ENCODE assay signal across 20 cellular contexts in the genomic region with DNA sequence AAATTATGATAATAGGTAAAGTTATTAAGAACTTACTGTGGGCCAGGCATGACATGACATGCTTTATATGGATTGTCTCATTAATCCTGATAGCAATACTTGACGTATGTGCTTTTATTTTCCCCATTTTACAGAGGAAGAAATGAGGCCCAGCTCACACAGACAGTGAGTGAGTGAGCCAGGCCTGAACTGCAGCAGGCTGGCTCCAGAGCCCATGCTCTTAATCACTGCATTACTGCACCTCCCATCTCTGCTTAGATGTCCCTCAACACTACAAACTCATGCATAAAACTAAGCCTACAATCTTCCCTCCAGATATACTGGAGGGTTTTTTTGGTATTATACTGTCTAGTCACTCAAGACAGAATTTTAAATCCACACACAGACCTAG.
DNase-seq lines count a peak whose midpoint lies in the region; ATAC-seq, FAIRE-seq and TF ChIP-seq lines count a peak whose summit lies in the region.
"Had no signal": no experiment of that assay in that cellular context is flagged by ENCODE, and none has a peak within 500 bp of the region (broad histone marks: within the 10 kb centered on the region; RNA-seq: fewer than 3 reads in every experiment).

No MANE protein-coding gene starts in this region.

- no peak overlapping the region for H2AK5ac ChIP-seq in mesenchymal stem cell (ENCODE audit: low read length, severe bottlenecking)

- H3K36me3 ChIP-seq in HepG2 (replicated peaks in 1 of 2; ENCODE audit: control insufficient read depth in 1 of 2, insufficient read depth in 2 of 2, low read length in 2 of 2) (no peaks in the 10 kb centered on the region), right lobe of liver (no peaks in the 10 kb centered on the region), K562 (ENCODE audit: control insufficient read depth, insufficient read depth, low read length) (no peaks in the 10 kb centered on the region), Peyer's patch (no peaks in the 10 kb centered on the region), mesenchymal stem cell (ENCODE audit: control insufficient read depth in 1 of 2, insufficient read depth in 2 of 2, low read depth in 1 of 2, low read length in 2 of 2) (no peaks in the 10 kb centered on the region)
- H3K36me3 ChIP-seq: BLaER1 had no signal

- H2AFZ ChIP-seq in HepG2 (ENCODE audit: low read length) = no peak overlapping the region
- peak overlapping the region; percentile 99 for H2AFZ ChIP-seq in K562 (ENCODE audit: low read depth, low read length)
- H2AFZ ChIP-seq in mesenchymal stem cell (ENCODE audit: low read depth, low read length) = no peak overlapping the region

- H2BK5ac ChIP-seq in mesenchymal stem cell (ENCODE audit: low read depth, low read length, poor library complexity, severe bottlenecking) = no peak overlapping the region

- H4K91ac ChIP-seq in mesenchymal stem cell (ENCODE audit: low read length) = no peak overlapping the region

- H3K9me3 ChIP-seq in HepG2 (ENCODE audit: low read length) (no peaks in the 10 kb centered on the region), right lobe of liver (no peaks in the 10 kb centered on the region), K562 (replicated peaks; ENCODE audit: control insufficient read depth, insufficient read depth, low read depth, low read length) (no peaks in the 10 kb centered on the region), Peyer's patch (no peaks in the 10 kb centered on the region), mesenchymal stem cell (ENCODE audit: control insufficient read depth, low read length) (no peaks in the 10 kb centered on the region)
- H3K9me3 ChIP-seq: BLaER1 had no signal

- H3K79me2 ChIP-seq in HepG2 (ENCODE audit: insufficient read depth, low read length) (no peaks in the 10 kb centered on the region), K562 (ENCODE audit: control insufficient read depth, insufficient read depth, low read length) (no peaks in the 10 kb centered on the region)

- H3K4me3 ChIP-seq in HepG2 (replicated peaks in 1 of 3; ENCODE audit: insufficient read depth in 1 of 3, low read depth in 2 of 3, low read length in 3 of 3) (no peak overlapping the region), right lobe of liver (no peak overlapping the region), K562 (no peak overlapping the region), Peyer's patch (no peak overlapping the region), mesenchymal stem cell (ENCODE audit: insufficient read depth in 1 of 2, low read depth in 1 of 2, low read length in 2 of 2) (no peak overlapping the region)
- H3K4me3 ChIP-seq: BLaER1 had no signal

- no peaks in the 10 kb centered on the region for H3K79me1 ChIP-seq in mesenchymal stem cell (replicated peaks; ENCODE audit: low read length, poor library complexity, severe bottlenecking)

- H3K27me3 ChIP-seq in HepG2 (ENCODE audit: control insufficient read depth in 1 of 2, insufficient read depth in 2 of 2, low read length in 2 of 2) (no peaks in the 10 kb centered on the region), right lobe of liver (no peaks in the 10 kb centered on the region), K562 (ENCODE audit: control insufficient read depth in 2 of 2, insufficient read depth in 2 of 2, low read length in 2 of 2) (peaks cover 0 to under 1% of the 10 kb centered on the region in 2 experiments; a peak in 1 of 5 replicates), foreskin keratinocyte (no peaks in the 10 kb centered on the region), Peyer's patch (no peaks in the 10 kb centered on the region), mesenchymal stem cell (ENCODE audit: control insufficient read depth in 1 of 2, insufficient read depth in 1 of 2, low read length in 2 of 2) (peaks cover 0 to 3% of the 10 kb centered on the region in 2 experiments)
- H3K27me3 ChIP-seq: BLaER1 had no signal

- H2BK120ac ChIP-seq in mesenchymal stem cell (ENCODE audit: low read depth, low read length) = no peak overlapping the region

- ATAC-seq in HepG2 = peak; percentile 41; the same call in 2 of the 3 replicates
- no peak for ATAC-seq in right lobe of liver
- peak; percentile 66 for ATAC-seq in K562
- ATAC-seq in foreskin keratinocyte = peak; percentile 16
- ATAC-seq: GM23338 had no signal

- no peak overlapping the region for H2BK15ac ChIP-seq in mesenchymal stem cell (ENCODE audit: low read depth, poor library complexity, severe bottlenecking)

- no peak for TF ChIP-seq RAD21 in HepG2 (CRISPR knock-in tag; IDR thresholded peaks at IDR 0.05)
- no peak for TF ChIP-seq RAD21 in K562 (CRISPR knock-in tag; conservative IDR thresholded peaks at IDR 0.05 in 1 of 2, IDR thresholded peaks at IDR 0.05 in 1 of 2)

- H3K4me2 ChIP-seq in HepG2 (ENCODE audit: low read depth, low read length) (no peak overlapping the region), K562 (ENCODE audit: insufficient read depth, low read length) (peak overlapping the region; percentile 85), mesenchymal stem cell (ENCODE audit: low read length, poor library complexity, severe bottlenecking) (no peak overlapping the region)
- H3K4me2 ChIP-seq: BLaER1 had no signal

- CTCF ChIA-PET in HepG2 (lab: Yijun Ruan, JAX; ENCODE audit: low intra/inter-chr PET ratio, low total read pairs) (no interaction called here), K562 (lab: Yijun Ruan, JAX; ENCODE audit: low intra/inter-chr PET ratio) (no interaction called here)

- no peak for TF ChIP-seq EP300 in HepG2 (IDR thresholded peaks at IDR 0.05; ENCODE audit: low read depth in 2 of 2, low read length in 2 of 2)
- TF ChIP-seq EP300 in HepG2 (CRISPR knock-in tag; IDR thresholded peaks at IDR 0.05; ENCODE audit: borderline replicate concordance) = no peak
- TF ChIP-seq EP300 in K562 (IDR thresholded peaks at IDR 0.05; ENCODE audit: low read length) = no peak

- H3K9me1 ChIP-seq in K562 (ENCODE audit: control insufficient read depth, insufficient read depth, low read length) = no peaks in the 10 kb centered on the region

- no peak for FAIRE-seq in HepG2 (lab: Jason Lieb, UNC)
- FAIRE-seq in K562 (lab: Jason Lieb, UNC) = no peak
- FAIRE-seq: G401.6, GM12891, GM18507, H54 had no signal

- H4K8ac ChIP-seq in mesenchymal stem cell (ENCODE audit: low read length) = no peak overlapping the region

- no peak overlapping the region for H3K14ac ChIP-seq in mesenchymal stem cell (ENCODE audit: low read length in 2 of 2)

- TF ChIP-seq POLR2A in HepG2 (IDR thresholded peaks at IDR 0.05; ENCODE audit: insufficient read depth in 1 of 2, low read depth in 2 of 2, low read length in 2 of 2) (no peak), right lobe of liver (IDR thresholded peaks at IDR 0.05) (no peak), K562 (conservative IDR thresholded peaks at IDR 0.05) (no peak), Peyer's patch (IDR thresholded peaks at IDR 0.05) (no peak)

- DNase-seq in HepG2 (ENCODE audit: low spot score) = no peak
- DNase-seq in right lobe of liver = no peak
- DNase-seq in K562 (ENCODE audit: extremely low read depth in 1 of 4, low spot score in 3 of 4) = no peak
- DNase-seq in foreskin keratinocyte = no peak
- DNase-seq in NCI-H2029 (lab: John Stamatoyannopoulos, UW) = no peak
- DNase-seq in Peyer's patch = no peak
- no peak for DNase-seq in mesenchymal stem cell
- DNase-seq: 8988T; CD4-positive, alpha-beta memory T cell; DMS 273 treated with DMSO at 0.1 percent for 48 hours; DND-41; EL; HCEC 1CT; IMR-90 had no signal

- in situ Hi-C loops in HepG2 (cut with HindIII; ENCODE audit: extremely low pct_ligation_motif_present, low pct_unique_long_range_greater_than_20kb) = no loop called here
- in situ Hi-C loops in K562 (cut with MboI) = no loop called here

- H3K9ac ChIP-seq in HepG2 (ENCODE audit: insufficient read depth, low read depth, low read length) = no peak overlapping the region
- no peak overlapping the region for H3K9ac ChIP-seq in K562 (ENCODE audit: insufficient read depth in 1 of 2, low read depth in 2 of 2, low read length in 2 of 2)
- no peak overlapping the region for H3K9ac ChIP-seq in mesenchymal stem cell (ENCODE audit: low read length)
- H3K9ac ChIP-seq: BLaER1 had no signal

- POLR2A ChIA-PET in HepG2 (lab: Yijun Ruan, JAX) = no interaction called here
- POLR2A ChIA-PET in K562 (lab: Yijun Ruan, JAX) = interaction anchor here (0.7 to 1.5 kb wide), 3 partner anchors 10 to 836 kb away, joined by 4 to 5 read pairs (median 4); no protein-coding TSS in a partner anchor

- 81% methylated on average over 1 of the region's 1 CpG for WGBS in HepG2 (ENCODE audit: low lambda C conversion rate)
- 77% methylated on average over 1 of the region's 1 CpG for WGBS in right lobe of liver (ENCODE audit: insufficient coverage, low coverage, low lambda C conversion rate, missing lambda C conversion rate)
- 81% methylated on average over 1 of the region's 1 CpG for WGBS in K562 (ENCODE audit: insufficient coverage, low coverage, missing lambda C conversion rate)
- WGBS in mesenchymal stem cell = 92% methylated on average over 1 of the region's 1 CpG

- no peak overlapping the region for H3K23ac ChIP-seq in mesenchymal stem cell (ENCODE audit: low read length in 2 of 2)

- no TSS peak for BruUV-seq in HepG2 (replicated peaks; lab: Mats Ljungman, UMichigan)
- no TSS peak for BruUV-seq in K562 (replicated peaks; lab: Mats Ljungman, UMichigan)

- H3K18ac ChIP-seq in mesenchymal stem cell (ENCODE audit: low read depth in 1 of 2, low read length in 2 of 2) = no peak overlapping the region

- H3K4me1 ChIP-seq in HepG2 (ENCODE audit: insufficient read depth, low read length) (peaks cover 21% of the 10 kb centered on the region), right lobe of liver (no peaks in the 10 kb centered on the region), K562 (replicated peaks in 1 of 2; ENCODE audit: control insufficient read depth in 2 of 2, insufficient read depth in 2 of 2, low read length in 2 of 2) (peaks cover 0 to 5% of the 10 kb centered on the region in 2 experiments; a peak in 2 of 5 replicates), foreskin keratinocyte (no peaks in the 10 kb centered on the region), Peyer's patch (no peaks in the 10 kb centered on the region), mesenchymal stem cell (ENCODE audit: control insufficient read depth, insufficient read depth, low read depth, low read length) (no peaks in the 10 kb centered on the region)
- H3K4me1 ChIP-seq: BLaER1 had no signal

- TF ChIP-seq CTCF in HepG2 (CRISPR knock-in tag; IDR thresholded peaks at IDR 0.05) (no peak), right lobe of liver (IDR thresholded peaks at IDR 0.05) (no peak), K562 (IDR thresholded peaks at IDR 0.05 in 2 of 3, conservative IDR thresholded peaks at IDR 0.05 in 1 of 3; ENCODE audit: insufficient read depth in 2 of 3, low read depth in 1 of 3, low read length in 3 of 3) (no peak), foreskin keratinocyte (conservative IDR thresholded peaks at IDR 0.05) (no peak), Peyer's patch (IDR thresholded peaks at IDR 0.05) (no peak)

- no peak overlapping the region for H2BK12ac ChIP-seq in mesenchymal stem cell (ENCODE audit: low read length in 2 of 2)

- H4K20me1 ChIP-seq in HepG2 (ENCODE audit: insufficient read depth, low read length) (no peaks in the 10 kb centered on the region), K562 (replicated peaks; ENCODE audit: control insufficient read depth, insufficient read depth, low read length) (no peaks in the 10 kb centered on the region)
- H4K20me1 ChIP-seq: BLaER1 had no signal

- H3K4ac ChIP-seq in mesenchymal stem cell (ENCODE audit: low read depth in 1 of 2, low read length in 2 of 2) = no peak overlapping the region

- H3K27ac ChIP-seq in HepG2 (ENCODE audit: extremely low read length, insufficient read depth, low read length) (no peak overlapping the region), right lobe of liver (no peak overlapping the region), K562 (ENCODE audit: extremely low read depth, low read depth, low read length) (0 out of 3 replicates have a peak overlapping the region, but pooled peaks have one; percentile 32), foreskin keratinocyte (no peak overlapping the region), Peyer's patch (no peak overlapping the region), mesenchymal stem cell (ENCODE audit: low read length, poor library complexity, severe bottlenecking) (no peak overlapping the region)
- H3K27ac ChIP-seq: BLaER1 had no signal

- intact Hi-C loops in HepG2 (cut with micrococcal nuclease; ENCODE audit: unreplicated experiment) = no loop called here
- intact Hi-C loops in right lobe of liver (cut with DNase I) = no loop called here
- intact Hi-C loops in K562 (cut with micrococcal nuclease) = no loop called here

Comparison
In these comparisons a context has a peak if more than half of its experiments do, and no peak if none do; other contexts are left out.
1. ATAC-seq: peak in HepG2 (single experiment), K562 (single experiment) and foreskin keratinocyte (single experiment); none in right lobe of liver (0 of 4).